8 cellular contexts compared by ENCODE assay signal in genomic region chr1:93848352-93848883, GRCh38. TPM values are rescaled to one million over a fixed set of nuclear protein-coding genes. Genes with fewer than 3 reads are reported as not detected.
DNase-seq lines count a peak whose midpoint lies in the region; ATAC-seq and TF ChIP-seq lines count a peak whose summit lies in the region.

No MANE protein-coding gene starts in this region.

- DNase-seq in left ventricle myocardium inferior (no peak), left ventricle myocardium superior (no peak), body of pancreas (no peak), aorta (no peak), NCI-H1105 (lab: John Stamatoyannopoulos, UW) (no peak), NCI-H1694 (lab: John Stamatoyannopoulos, UW) (no peak)

- TF ChIP-seq CTCF in left ventricle myocardium inferior (IDR thresholded peaks at IDR 0.05; ENCODE audit: borderline replicate concordance) (no peak), body of pancreas (IDR thresholded peaks at IDR 0.05) (no peak)

- no peak for ATAC-seq in left ventricle myocardium superior
- no peak for ATAC-seq in body of pancreas
- ATAC-seq in aorta (ENCODE audit: low FRiP score), result no peak
- no peak for ATAC-seq in HG03045 (IDR thresholded peaks at IDR 0.05; ENCODE audit: unreplicated experiment)

- intact Hi-C loops in left ventricle myocardium inferior (cut with micrococcal nuclease) (loop anchor here (10.0 kb wide), 1 partner anchor 414 kb away; no protein-coding TSS in a partner anchor), left ventricle myocardium superior (cut with micrococcal nuclease) (loop anchor here (5.0 to 10.0 kb wide), 2 partner anchors 224 to 406 kb away; no protein-coding TSS in a partner anchor), body of pancreas (cut with DNase I) (no loop called here), aorta (cut with DNase I) (loop anchor here (5.0 to 10.0 kb wide), 5 partner anchors 224 to 546 kb away; partner anchors contain the start of gene DR1 (in 1 of the 2))

- H3K4me3 ChIP-seq in left ventricle myocardium inferior (peak overlapping the region; percentile 86), body of pancreas (peak overlapping the region in 1 of 2 donors; percentile 88), mononuclear cell (ENCODE audit: low read length) (peak overlapping the region; percentile 81), aorta (ENCODE audit: low read length in 2 of 2) (peak overlapping the region; percentile 55 to 56)

- H3K4me1 ChIP-seq in left ventricle myocardium inferior (peaks cover 50% of the 10 kb centered on the region), body of pancreas (peaks cover 27% of the 10 kb centered on the region), mononuclear cell (ENCODE audit: insufficient read depth, low read length) (peaks cover 27% of the 10 kb centered on the region), aorta (ENCODE audit: control insufficient read depth in 1 of 2, insufficient read depth in 2 of 2, low read length in 2 of 2) (no peaks in the 10 kb centered on the region)

- H3K27me3 ChIP-seq in left ventricle myocardium inferior (ENCODE audit: low read depth) (no peaks in the 10 kb centered on the region), body of pancreas (no peaks in the 10 kb centered on the region), mononuclear cell (ENCODE audit: insufficient read depth, low read length) (no peaks in the 10 kb centered on the region), aorta (ENCODE audit: control insufficient read depth in 1 of 2, insufficient read depth in 2 of 2, low read length in 1 of 2) (no peaks in the 10 kb centered on the region)

- WGBS in body of pancreas, 2 donors, result 50 to 53% methylated on average over 4 of the region's 4 CpGs
- WGBS in aorta, 2 donors, result 41% methylated on average over 4 of the region's 4 CpGs

- H3K27ac ChIP-seq in left ventricle myocardium inferior (replicated peaks) (peak overlapping the region; percentile 98), body of pancreas (peak overlapping the region; percentile 86 to 100 (median 98)), aorta (ENCODE audit: low read depth in 1 of 2, low read length in 2 of 2) (no peak overlapping the region)

- H3K36me3 ChIP-seq in left ventricle myocardium inferior, result no peaks in the 10 kb centered on the region
- H3K36me3 ChIP-seq in body of pancreas (replicated peaks in 1 of 2; ENCODE audit: insufficient read depth in 1 of 2, low read depth in 2 of 2), result no peaks in the 10 kb centered on the region
- H3K36me3 ChIP-seq in aorta (ENCODE audit: control insufficient read depth in 1 of 2, insufficient read depth in 2 of 2, low read length in 1 of 2), result no peaks in the 10 kb centered on the region

- TF ChIP-seq POLR2A in body of pancreas (IDR thresholded peaks at IDR 0.05), result no peak

- H3K9me3 ChIP-seq in left ventricle myocardium inferior (replicated peaks) (peaks cover 5% of the 10 kb centered on the region), body of pancreas (no peaks in the 10 kb centered on the region), mononuclear cell (ENCODE audit: low read depth, low read length) (no peaks in the 10 kb centered on the region), aorta (ENCODE audit: control insufficient read depth, low read length) (no peaks in the 10 kb centered on the region)

RNA-seq across cellular contexts. Expression of gene DNTTIP2, which starts 30.6 kb away (rescaled TPM):
- total RNA-seq in left ventricle myocardium inferior (40.0 TPM), left ventricle myocardium superior (42.7 TPM), body of pancreas (1 to 10 TPM; 6.6 to 9.6 TPM), mononuclear cell (83.4 TPM), aorta (10 to 100 TPM; 36.6 to 55.6 TPM)
- 10 to 100 TPM; 30.8 to 46.3 TPM for polyA plus RNA-seq in aorta

Comparison
In these comparisons a context has a peak if more than half of its experiments do, and no peak if none do; other contexts are left out.
1. H3K27ac ChIP-seq: peak in left ventricle myocardium inferior (single experiment) and body of pancreas (4 of 4); none in aorta (0 of 2).